In genomic region chr6:134435814-134436280, GRCh38 we compare ENCODE assay signal across 9 cellular contexts.
DNase-seq lines count a peak whose midpoint lies in the region; ATAC-seq and TF ChIP-seq lines count a peak whose summit lies in the region.
"Had no signal": no experiment of that assay in that cellular context is flagged by ENCODE, and none has a peak within 500 bp of the region (broad histone marks: within the 10 kb centered on the region; RNA-seq: fewer than 3 reads in every experiment).

No MANE protein-coding gene starts in this region.

- H3K79me2 ChIP-seq in HCT116 (ENCODE audit: insufficient read depth, low read length): no peaks in the 10 kb centered on the region
- no peaks in the 10 kb centered on the region for H3K79me2 ChIP-seq in neural progenitor cell (ENCODE audit: low read depth)
- H3K79me2 ChIP-seq in trophoblast cell (ENCODE audit: control insufficient read depth, insufficient read depth, low read length, poor library complexity): no peaks in the 10 kb centered on the region

- peaks cover 22% of the 10 kb centered on the region for H3K4me1 Mint-ChIP-seq in CD8-positive, alpha-beta T cell (ENCODE audit: low read depth)
- peaks cover 19% of the 10 kb centered on the region for H3K4me1 Mint-ChIP-seq in activated naive CD8-positive, alpha-beta T cell treated with anti-CD3 and anti-CD28 coated beads, Interleukin-2, amount 10 ng/mL, durations not matched to agents 7 days and 5 days
- peaks cover 14% of the 10 kb centered on the region for H3K4me1 Mint-ChIP-seq in neural progenitor cell

- no peak for DNase-seq in CD8-positive, alpha-beta T cell
- no peak for DNase-seq in HCT116 (ENCODE audit: low read depth, low spot score)
- no peak for DNase-seq in activated naive CD8-positive, alpha-beta T cell treated with anti-CD3 and anti-CD28 coated beads, Interleukin-2, amount 10 ng/mL, durations not matched to agents 7 days and 5 days
- DNase-seq in neural progenitor cell (ENCODE audit: low spot score): no peak
- DNase-seq in Kasumi-1 (lab: John Stamatoyannopoulos, UW): no peak
- no peak for DNase-seq in trophoblast cell
- DNase-seq: NCI-H526 treated with DMSO at 0.1 percent for 48 hours had no signal

- no peak overlapping the region for H3K23ac ChIP-seq in trophoblast cell (ENCODE audit: low read length)

- no CpG with 5 or more reads among the region's 3 CpGs for WGBS in trophoblast cell (ENCODE audit: extremely low coverage, insufficient coverage, insufficient read length)

- no peak overlapping the region for H4K8ac ChIP-seq in trophoblast cell (ENCODE audit: low read depth, low read length)

- no peak overlapping the region for H4K12ac ChIP-seq in trophoblast cell (ENCODE audit: low read depth, low read length)

- CTCF ChIA-PET in CD8-positive, alpha-beta T cell (lab: Charles Lee): no interaction called here
- CTCF ChIA-PET in HCT116 (lab: Charles Lee): no interaction called here

- no peak for TF ChIP-seq POLR2A in HCT116 (IDR thresholded peaks at IDR 0.05; ENCODE audit: borderline replicate concordance, extremely low read depth, insufficient read depth, insufficient read length)

- H2AFZ ChIP-seq in HCT116 (ENCODE audit: low read depth, low read length, poor library complexity, severe bottlenecking): peak overlapping the region; percentile 91
- H2AFZ ChIP-seq in neural progenitor cell (replicated peaks): peak overlapping the region; percentile 7
- no peak overlapping the region for H2AFZ ChIP-seq in trophoblast cell (ENCODE audit: insufficient read depth, low read length, poor library complexity)

- RAD21 ChIA-PET in HCT116 (lab: Charles Lee; ENCODE audit: low non-redundant PET in 1 of 2, low total read pairs in 2 of 2, uncharacterized antibody in 2 of 2, unreplicated experiment in 2 of 2): no interaction called here

- intact Hi-C loops in CD8-positive, alpha-beta T cell (cut with DNase I, micrococcal nuclease): loop anchor here (2.0 to 5.0 kb wide), 4 partner anchors 205 to 264 kb away; no protein-coding TSS in a partner anchor
- intact Hi-C loops in HCT116 (cut with micrococcal nuclease): no loop called here

- no peaks in the 10 kb centered on the region for H3K9me3 ChIP-seq in CD8-positive, alpha-beta T cell (ENCODE audit: low read length)
- no peaks in the 10 kb centered on the region for H3K9me3 ChIP-seq in HCT116 (ENCODE audit: control insufficient read depth in 1 of 2, insufficient read depth in 1 of 2, low read depth in 1 of 2, low read length in 2 of 2)
- H3K9me3 ChIP-seq in neural progenitor cell (ENCODE audit: low read depth): no peaks in the 10 kb centered on the region
- H3K9me3 ChIP-seq in trophoblast cell (ENCODE audit: insufficient read depth, low read depth, low read length): no peaks in the 10 kb centered on the region

- H3K9me2 ChIP-seq in HCT116 (ENCODE audit: insufficient read depth): no peaks in the 10 kb centered on the region

- no peaks in the 10 kb centered on the region for H3K36me3 ChIP-seq in CD8-positive, alpha-beta T cell (ENCODE audit: insufficient read depth, low read length)
- H3K36me3 ChIP-seq in HCT116 (ENCODE audit: control insufficient read depth in 1 of 2, insufficient read depth in 2 of 2, low read length in 2 of 2): no peaks in the 10 kb centered on the region
- H3K36me3 ChIP-seq in neural progenitor cell: no peaks in the 10 kb centered on the region
- no peaks in the 10 kb centered on the region for H3K36me3 ChIP-seq in trophoblast cell (ENCODE audit: control insufficient read depth in 1 of 2, insufficient read depth in 2 of 2, low read length in 2 of 2)

- H3K18ac ChIP-seq in trophoblast cell (ENCODE audit: low read length): no peak overlapping the region

- no peak overlapping the region for H3K14ac ChIP-seq in trophoblast cell (ENCODE audit: low read length)

- peak overlapping the region; percentile 38 for H3K27ac Mint-ChIP-seq in CD8-positive, alpha-beta T cell
- peak overlapping the region; percentile 88 for H3K27ac Mint-ChIP-seq in activated naive CD8-positive, alpha-beta T cell treated with anti-CD3 and anti-CD28 coated beads, Interleukin-2, amount 10 ng/mL, durations not matched to agents 7 days and 5 days
- H3K27ac Mint-ChIP-seq in neural progenitor cell: no peak overlapping the region

- peaks cover 7% of the 10 kb centered on the region for H3K4me1 ChIP-seq in CD8-positive, alpha-beta T cell (ENCODE audit: insufficient read depth, low read length)
- peaks cover 0 to 20% of the 10 kb centered on the region in 2 experiments; a peak in 2 of 4 replicates for H3K4me1 ChIP-seq in HCT116 (ENCODE audit: control insufficient read depth in 1 of 2, insufficient read depth in 2 of 2, low read length in 2 of 2)
- peaks cover 6% of the 10 kb centered on the region for H3K4me1 ChIP-seq in neural progenitor cell
- H3K4me1 ChIP-seq in trophoblast cell (ENCODE audit: control insufficient read depth in 1 of 2, insufficient read depth in 2 of 2, low read length in 2 of 2): peaks cover 0 to 2% of the 10 kb centered on the region in 2 experiments

- H3K9me3 Mint-ChIP-seq in CD8-positive, alpha-beta T cell: no peaks in the 10 kb centered on the region
- no peaks in the 10 kb centered on the region for H3K9me3 Mint-ChIP-seq in activated naive CD8-positive, alpha-beta T cell treated with anti-CD3 and anti-CD28 coated beads, Interleukin-2, amount 10 ng/mL, durations not matched to agents 7 days and 5 days
- no peaks in the 10 kb centered on the region for H3K9me3 Mint-ChIP-seq in neural progenitor cell

- BruUV-seq in HCT116 (replicated peaks; lab: Mats Ljungman, UMichigan): no TSS peak

- H4K20me1 ChIP-seq in HCT116 (ENCODE audit: insufficient read depth) (no peaks in the 10 kb centered on the region), neural progenitor cell (ENCODE audit: low read depth) (no peaks in the 10 kb centered on the region)

- TF ChIP-seq RAD21 in HCT116 (IDR thresholded peaks at IDR 0.05; ENCODE audit: low read depth): no peak

- peak overlapping the region; percentile 63 for H3K4me3 Mint-ChIP-seq in CD8-positive, alpha-beta T cell
- H3K4me3 Mint-ChIP-seq in activated naive CD8-positive, alpha-beta T cell treated with anti-CD3 and anti-CD28 coated beads, Interleukin-2, amount 10 ng/mL, durations not matched to agents 7 days and 5 days: peak overlapping the region; percentile 35
- H3K4me3 Mint-ChIP-seq in neural progenitor cell: no peak overlapping the region

- H3K9ac ChIP-seq in HCT116 (ENCODE audit: low read length): peak overlapping the region; percentile 29; the same call in 1 of the 2 replicates
- H3K9ac ChIP-seq in neural progenitor cell: no peak overlapping the region
- no peak overlapping the region for H3K9ac ChIP-seq in trophoblast cell (ENCODE audit: low read length)

- H3K4ac ChIP-seq in trophoblast cell (ENCODE audit: low read depth, low read length): no peak overlapping the region

- no peak overlapping the region for H2AK5ac ChIP-seq in trophoblast cell (ENCODE audit: low read length)

- no peaks in the 10 kb centered on the region for H3K36me3 Mint-ChIP-seq in CD8-positive, alpha-beta T cell
- H3K36me3 Mint-ChIP-seq in activated naive CD8-positive, alpha-beta T cell treated with anti-CD3 and anti-CD28 coated beads, Interleukin-2, amount 10 ng/mL, durations not matched to agents 7 days and 5 days: peaks cover 2% of the 10 kb centered on the region
- no peaks in the 10 kb centered on the region for H3K36me3 Mint-ChIP-seq in neural progenitor cell

- POLR2A ChIA-PET in CD8-positive, alpha-beta T cell (lab: Charles Lee): no interaction called here
- POLR2A ChIA-PET in HCT116 (lab: Charles Lee): no interaction called here
- POLR2A ChIA-PET in activated naive CD8-positive, alpha-beta T cell treated with anti-CD3 and anti-CD28 coated beads, Interleukin-2, amount 10 ng/mL, durations not matched to agents 7 days and 5 days (lab: Charles Lee): interaction anchor here (1.5 kb wide), 1 partner anchor 262 kb away, joined by 3 read pairs; no protein-coding TSS in a partner anchor

- H3K4me3 ChIP-seq in CD8-positive, alpha-beta T cell (ENCODE audit: low read depth, low read length): no peak overlapping the region
- H3K4me3 ChIP-seq in HCT116 (replicated peaks in 1 of 2; ENCODE audit: low read depth in 1 of 2, low read length in 2 of 2): peak overlapping the region; percentile 19 to 37
- no peak overlapping the region for H3K4me3 ChIP-seq in neural progenitor cell
- H3K4me3 ChIP-seq in trophoblast cell (ENCODE audit: low read depth, low read length): no peak overlapping the region

- H2BK12ac ChIP-seq in trophoblast cell (ENCODE audit: low read length): no peak overlapping the region

- H3K4me2 ChIP-seq in HCT116 (ENCODE audit: low read length): peak overlapping the region; percentile 67
- no peak overlapping the region for H3K4me2 ChIP-seq in neural progenitor cell
- no peak overlapping the region for H3K4me2 ChIP-seq in trophoblast cell (ENCODE audit: low read length)

- no peaks in the 10 kb centered on the region for H3K27me3 Mint-ChIP-seq in CD8-positive, alpha-beta T cell (ENCODE audit: low read depth)
- no peaks in the 10 kb centered on the region for H3K27me3 Mint-ChIP-seq in activated naive CD8-positive, alpha-beta T cell treated with anti-CD3 and anti-CD28 coated beads, Interleukin-2, amount 10 ng/mL, durations not matched to agents 7 days and 5 days
- H3K27me3 Mint-ChIP-seq in neural progenitor cell (ENCODE audit: insufficient read depth, low read depth): peaks cover 2% of the 10 kb centered on the region

- H3K27ac ChIP-seq in CD8-positive, alpha-beta T cell (ENCODE audit: low read depth, low read length): no peak overlapping the region
- H3K27ac ChIP-seq in HCT116 (ENCODE audit: low read depth, low read length): no peak overlapping the region
- H3K27ac ChIP-seq in neural progenitor cell: no peak overlapping the region
- H3K27ac ChIP-seq in trophoblast cell (ENCODE audit: low read depth, low read length): no peak overlapping the region

- ATAC-seq in CD8-positive, alpha-beta T cell: no peak
- peak; percentile 59 for ATAC-seq in HCT116
- ATAC-seq in activated naive CD8-positive, alpha-beta T cell treated with anti-CD3 and anti-CD28 coated beads, Interleukin-2, amount 10 ng/mL, durations not matched to agents 7 days and 5 days (ENCODE audit: low read depth): peak; percentile 11
- no peak for ATAC-seq in GM18873 (IDR thresholded peaks at IDR 0.05; ENCODE audit: low FRiP score, unreplicated experiment)
- no peak for ATAC-seq in HG03521 (IDR thresholded peaks at IDR 0.05; ENCODE audit: unreplicated experiment)

- TF ChIP-seq CTCF in CD8-positive, alpha-beta T cell (IDR thresholded peaks at IDR 0.05): no peak
- TF ChIP-seq CTCF in HCT116 (IDR thresholded peaks at IDR 0.05 in 2 of 3, conservative IDR thresholded peaks at IDR 0.05 in 1 of 3; ENCODE audit: borderline replicate concordance in 1 of 3, insufficient read depth in 1 of 3, low read depth in 2 of 3, low read length in 2 of 3): no peak
- no peak for TF ChIP-seq CTCF in neural progenitor cell (IDR thresholded peaks at IDR 0.05)

- no peaks in the 10 kb centered on the region for H3F3A ChIP-seq in neural progenitor cell (ENCODE audit: low read depth)

- H4K91ac ChIP-seq in trophoblast cell (ENCODE audit: low read depth, low read length): no peak overlapping the region

- H3K79me1 ChIP-seq in trophoblast cell (ENCODE audit: low read length): no peaks in the 10 kb centered on the region

- H2BK120ac ChIP-seq in trophoblast cell (ENCODE audit: insufficient read depth, low read length, poor library complexity): no peak overlapping the region

- no peaks in the 10 kb centered on the region for H3K27me3 ChIP-seq in CD8-positive, alpha-beta T cell (ENCODE audit: insufficient read depth, low read length)
- H3K27me3 ChIP-seq in HCT116 (ENCODE audit: insufficient read depth, low read length) (no peaks in the 10 kb centered on the region), neural progenitor cell (no peaks in the 10 kb centered on the region), trophoblast cell (ENCODE audit: insufficient read depth, low read length) (no peaks in the 10 kb centered on the region)

- H2BK5ac ChIP-seq in trophoblast cell (ENCODE audit: low read depth, low read length, poor library complexity): no peak overlapping the region

Comparison
In these comparisons a context has a peak if more than half of its experiments do, and no peak if none do; other contexts are left out.
1. ATAC-seq: peak in HCT116 (single experiment) and activated naive CD8-positive, alpha-beta T cell treated with anti-CD3 and anti-CD28 coated beads, Interleukin-2, amount 10 ng/mL, durations not matched to agents 7 days and 5 days (single experiment); none in CD8-positive, alpha-beta T cell (single experiment), GM18873 (single experiment) and HG03521 (single experiment).
2. H3K4me3 ChIP-seq: peak in HCT116 (2 of 2); none in CD8-positive, alpha-beta T cell (single experiment), neural progenitor cell (single experiment) and trophoblast cell (single experiment).